In genomic region chr10:63720072-63720537, GRCh38 we compare ENCODE assay signal across 1 cellular context.
A peak's percentile ranks its signal among the peaks of the same experiment; 100 is the strongest.
TF ChIP-seq lines count a peak whose summit lies in the region.

No MANE protein-coding gene starts in this region.

TF ChIP-seq in K562, 482 proteins besides CTCF, POLR2A, EP300 and RAD21 (continued from another document):
- TF ChIP-seq TSHZ1 (CRISPR knock-in tag; IDR thresholded peaks at IDR 0.05) (no peak), GMEB1 (CRISPR knock-in tag; IDR thresholded peaks at IDR 0.05) (no peak), FOSL1 (tag; conservative IDR thresholded peaks at IDR 0.05) (peak; percentile 38), ZNF431 (CRISPR knock-in tag; IDR thresholded peaks at IDR 0.05) (no peak), NR2F6 (CRISPR knock-in tag; IDR thresholded peaks at IDR 0.05) (no peak), TARDBP (IDR thresholded peaks at IDR 0.05) (no peak), MCM7 (IDR thresholded peaks at IDR 0.05) (no peak), CHCHD3 (CRISPR knock-in tag; IDR thresholded peaks at IDR 0.05) (no peak), HDAC6 (IDR thresholded peaks at IDR 0.05; ENCODE audit: low read depth, low read length) (no peak), LEF1 (IDR thresholded peaks at IDR 0.05) (no peak), CSDE1 (IDR thresholded peaks at IDR 0.05) (no peak), HMG20A (CRISPR knock-in tag; conservative IDR thresholded peaks at IDR 0.05) (no peak), ZNF197 (CRISPR knock-in tag; IDR thresholded peaks at IDR 0.05; ENCODE audit: low read depth) (no peak), MNT (conservative IDR thresholded peaks at IDR 0.05) (0 out of 4 replicates have a peak, but pooled peaks of 1 of the 2 experiments have one; percentile 26), ZBTB8A (IDR thresholded peaks at IDR 0.05; ENCODE audit: partially characterized antibody) (no peak), THRB (CRISPR knock-in tag; conservative IDR thresholded peaks at IDR 0.05) (no peak), MAFG (tag; conservative IDR thresholded peaks at IDR 0.05) (no peak), ADNP (tag; IDR thresholded peaks at IDR 0.05) (no peak), ZNF785 (CRISPR knock-in tag; IDR thresholded peaks at IDR 0.05) (no peak), ZNF282 (CRISPR knock-in tag; IDR thresholded peaks at IDR 0.05) (no peak), CC2D1A (IDR thresholded peaks at IDR 0.05) (0 out of 2 replicates have a peak, but pooled peaks have one; percentile 32), SRSF7 (optimal IDR thresholded peaks at IDR 0.05; ENCODE audit: low read depth, low read length) (no peak), DEAF1 (CRISPR knock-in tag; IDR thresholded peaks at IDR 0.05) (peak; percentile 94), HNRNPH1 (optimal IDR thresholded peaks at IDR 0.05; ENCODE audit: low read depth, low read length) (no peak), SMARCA5 (IDR thresholded peaks at IDR 0.05) (no peak), GTF3C2 (IDR thresholded peaks at IDR 0.05; ENCODE audit: borderline replicate concordance, extremely low read depth, insufficient read length) (no peak), ARID2 (IDR thresholded peaks at IDR 0.05) (0 out of 2 replicates have a peak, but pooled peaks have one; percentile 24), STAG1 (CRISPR knock-in tag; IDR thresholded peaks at IDR 0.05; ENCODE audit: borderline replicate concordance) (peak; percentile 61; the same call in 1 of the 2 replicates), CREM (IDR thresholded peaks at IDR 0.05; ENCODE audit: low read depth) (no peak)
